In the genomic region with DNA sequence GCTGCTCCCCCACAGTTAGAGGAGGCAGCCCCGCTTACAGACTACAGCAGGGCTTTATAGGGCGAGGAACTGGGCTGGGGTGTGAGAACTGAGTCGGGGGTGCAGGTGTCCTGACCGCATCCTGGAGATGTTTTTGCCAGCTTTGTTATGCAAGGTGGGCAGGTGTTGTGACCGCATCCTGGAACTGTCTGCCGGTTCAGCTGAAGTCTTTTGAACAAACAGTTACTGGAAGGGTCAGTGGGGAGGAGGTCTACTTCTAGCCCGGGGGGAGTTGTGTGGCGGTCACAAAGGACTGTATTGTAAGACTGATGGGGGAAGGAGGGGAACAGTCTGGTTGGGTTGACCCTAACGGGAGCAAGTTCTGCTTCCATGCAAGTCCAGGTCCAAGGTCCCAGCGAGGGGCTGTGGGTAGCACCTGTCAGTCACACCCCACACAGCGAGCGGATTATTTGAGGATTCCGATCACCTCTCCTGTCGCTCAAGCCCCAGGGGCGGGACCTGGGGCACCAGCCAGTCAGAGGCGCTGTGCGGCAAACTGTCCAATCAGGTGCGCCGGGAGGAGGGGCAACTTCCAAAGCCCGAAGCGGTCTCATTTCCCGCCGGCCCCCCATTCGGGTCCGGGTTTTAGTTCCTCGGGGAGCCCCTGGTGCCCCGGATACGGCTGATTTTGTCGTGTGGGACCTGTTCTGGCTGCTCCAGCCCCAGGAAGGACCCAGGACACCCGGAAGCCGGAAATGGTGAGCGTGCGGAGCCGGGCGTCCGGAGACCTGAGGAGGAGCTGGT, we compare ENCODE assay signal across 1 cellular context.
TF ChIP-seq lines count a peak whose summit lies in the region.

Gene ZNF101 (plus strand): TSS at position 610 of the 783 bp plus-strand sequence. CDS start 125 bp downstream, at position 735.

TF ChIP-seq in HepG2, 621 proteins besides CTCF, POLR2A, EP300 and RAD21 (continued from another document and continues in another):
- no peak for TF ChIP-seq STAT6 (CRISPR knock-in tag; IDR thresholded peaks at IDR 0.05; ENCODE audit: borderline replicate concordance)
- TF ChIP-seq, protein P1, sequence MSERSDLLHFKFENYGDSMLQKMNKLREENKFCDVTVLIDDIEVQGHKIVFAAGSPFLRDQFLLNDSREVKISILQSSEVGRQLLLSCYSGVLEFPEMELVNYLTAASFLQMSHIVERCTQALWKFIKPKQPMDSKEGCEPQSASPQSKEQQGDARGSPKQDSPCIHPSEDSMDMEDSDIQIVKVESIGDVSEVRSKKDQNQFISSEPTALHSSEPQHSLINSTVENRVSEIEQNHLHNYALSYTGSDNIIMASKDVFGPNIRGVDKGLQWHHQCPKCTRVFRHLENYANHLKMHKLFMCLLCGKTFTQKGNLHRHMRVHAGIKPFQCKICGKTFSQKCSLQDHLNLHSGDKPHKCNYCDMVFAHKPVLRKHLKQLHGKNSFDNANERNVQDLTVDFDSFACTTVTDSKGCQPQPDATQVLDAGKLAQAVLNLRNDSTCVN (CRISPR knock-in tag; IDR thresholded peaks at IDR 0.05; ENCODE audit: borderline replicate concordance), result no peak
- no peak for TF ChIP-seq JDP2 (CRISPR knock-in tag; IDR thresholded peaks at IDR 0.05; ENCODE audit: borderline replicate concordance)
- no peak for TF ChIP-seq ZNF75D (CRISPR knock-in tag; IDR thresholded peaks at IDR 0.05; ENCODE audit: borderline replicate concordance)
- peak; percentile 62; the same call in 1 of the 2 replicates for TF ChIP-seq ISL2 (CRISPR knock-in tag; IDR thresholded peaks at IDR 0.05)
- TF ChIP-seq, protein P2, sequence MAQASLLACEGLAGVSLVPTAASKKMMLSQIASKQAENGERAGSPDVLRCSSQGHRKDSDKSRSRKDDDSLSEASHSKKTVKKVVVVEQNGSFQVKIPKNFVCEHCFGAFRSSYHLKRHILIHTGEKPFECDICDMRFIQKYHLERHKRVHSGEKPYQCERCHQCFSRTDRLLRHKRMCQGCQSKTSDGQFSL (CRISPR knock-in tag; IDR thresholded peaks at IDR 0.05), result peak; percentile 18; the same call in 1 of the 2 replicates
- TF ChIP-seq ZNF501 (CRISPR knock-in tag; IDR thresholded peaks at IDR 0.05), result peak; percentile 61
- TF ChIP-seq MYC (CRISPR knock-in tag; IDR thresholded peaks at IDR 0.05; ENCODE audit: borderline replicate concordance), result peak; percentile 47; the same call in 1 of the 2 replicates
- TF ChIP-seq ATF4 (CRISPR knock-in tag; IDR thresholded peaks at IDR 0.05), result no peak
- TF ChIP-seq KMT2B (CRISPR knock-in tag; IDR thresholded peaks at IDR 0.05), result no peak
- TF ChIP-seq U2AF1 (optimal IDR thresholded peaks at IDR 0.05; ENCODE audit: low read depth, low read length), result peak; percentile 64
- TF ChIP-seq MLLT10 (CRISPR knock-in tag; IDR thresholded peaks at IDR 0.05), result no peak
- TF ChIP-seq FOXK1 (CRISPR knock-in tag; IDR thresholded peaks at IDR 0.05; ENCODE audit: borderline replicate concordance, low read depth), result peak; percentile 63; the same call in 1 of the 2 replicates
- TF ChIP-seq ETV5 (CRISPR knock-in tag; IDR thresholded peaks at IDR 0.05; ENCODE audit: borderline replicate concordance), result peak; percentile 74
- TF ChIP-seq ZNF788 (CRISPR knock-in tag; IDR thresholded peaks at IDR 0.05; ENCODE audit: borderline replicate concordance), result 0 out of 2 replicates have a peak, but pooled peaks have one; percentile 21
- TF ChIP-seq SNAPC5 (CRISPR knock-in tag; IDR thresholded peaks at IDR 0.05; ENCODE audit: borderline replicate concordance), result no peak
- TF ChIP-seq, protein P3, sequence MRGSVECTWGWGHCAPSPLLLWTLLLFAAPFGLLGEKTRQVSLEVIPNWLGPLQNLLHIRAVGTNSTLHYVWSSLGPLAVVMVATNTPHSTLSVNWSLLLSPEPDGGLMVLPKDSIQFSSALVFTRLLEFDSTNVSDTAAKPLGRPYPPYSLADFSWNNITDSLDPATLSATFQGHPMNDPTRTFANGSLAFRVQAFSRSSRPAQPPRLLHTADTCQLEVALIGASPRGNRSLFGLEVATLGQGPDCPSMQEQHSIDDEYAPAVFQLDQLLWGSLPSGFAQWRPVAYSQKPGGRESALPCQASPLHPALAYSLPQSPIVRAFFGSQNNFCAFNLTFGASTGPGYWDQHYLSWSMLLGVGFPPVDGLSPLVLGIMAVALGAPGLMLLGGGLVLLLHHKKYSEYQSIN (CRISPR knock-in tag; IDR thresholded peaks at IDR 0.05; ENCODE audit: borderline replicate concordance), result no peak
- no peak for TF ChIP-seq ZNF607 (CRISPR knock-in tag; IDR thresholded peaks at IDR 0.05; ENCODE audit: borderline replicate concordance)
- peak; percentile 14; the same call in 1 of the 2 replicates for TF ChIP-seq ZNF350 (CRISPR knock-in tag; IDR thresholded peaks at IDR 0.05; ENCODE audit: borderline replicate concordance, low read depth)
- TF ChIP-seq, protein P4, sequence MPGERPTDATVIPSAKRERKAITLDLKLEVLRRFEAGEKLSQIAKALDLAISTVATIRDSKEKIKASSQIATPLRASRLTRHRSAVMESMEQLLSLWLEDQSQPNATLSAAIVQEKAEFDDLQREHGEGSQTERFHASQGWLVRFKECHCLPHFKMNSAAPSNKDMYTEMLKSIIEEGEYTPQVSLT (CRISPR knock-in tag; IDR thresholded peaks at IDR 0.05; ENCODE audit: borderline replicate concordance, low read depth), result no peak
- peak; percentile 49; the same call in 1 of the 2 replicates for TF ChIP-seq TARDBP (CRISPR knock-in tag; IDR thresholded peaks at IDR 0.05)
- TF ChIP-seq NCOA1 (CRISPR knock-in tag; IDR thresholded peaks at IDR 0.05), result no peak; the same call in 1 of the 2 replicates
- TF ChIP-seq, protein P5, sequence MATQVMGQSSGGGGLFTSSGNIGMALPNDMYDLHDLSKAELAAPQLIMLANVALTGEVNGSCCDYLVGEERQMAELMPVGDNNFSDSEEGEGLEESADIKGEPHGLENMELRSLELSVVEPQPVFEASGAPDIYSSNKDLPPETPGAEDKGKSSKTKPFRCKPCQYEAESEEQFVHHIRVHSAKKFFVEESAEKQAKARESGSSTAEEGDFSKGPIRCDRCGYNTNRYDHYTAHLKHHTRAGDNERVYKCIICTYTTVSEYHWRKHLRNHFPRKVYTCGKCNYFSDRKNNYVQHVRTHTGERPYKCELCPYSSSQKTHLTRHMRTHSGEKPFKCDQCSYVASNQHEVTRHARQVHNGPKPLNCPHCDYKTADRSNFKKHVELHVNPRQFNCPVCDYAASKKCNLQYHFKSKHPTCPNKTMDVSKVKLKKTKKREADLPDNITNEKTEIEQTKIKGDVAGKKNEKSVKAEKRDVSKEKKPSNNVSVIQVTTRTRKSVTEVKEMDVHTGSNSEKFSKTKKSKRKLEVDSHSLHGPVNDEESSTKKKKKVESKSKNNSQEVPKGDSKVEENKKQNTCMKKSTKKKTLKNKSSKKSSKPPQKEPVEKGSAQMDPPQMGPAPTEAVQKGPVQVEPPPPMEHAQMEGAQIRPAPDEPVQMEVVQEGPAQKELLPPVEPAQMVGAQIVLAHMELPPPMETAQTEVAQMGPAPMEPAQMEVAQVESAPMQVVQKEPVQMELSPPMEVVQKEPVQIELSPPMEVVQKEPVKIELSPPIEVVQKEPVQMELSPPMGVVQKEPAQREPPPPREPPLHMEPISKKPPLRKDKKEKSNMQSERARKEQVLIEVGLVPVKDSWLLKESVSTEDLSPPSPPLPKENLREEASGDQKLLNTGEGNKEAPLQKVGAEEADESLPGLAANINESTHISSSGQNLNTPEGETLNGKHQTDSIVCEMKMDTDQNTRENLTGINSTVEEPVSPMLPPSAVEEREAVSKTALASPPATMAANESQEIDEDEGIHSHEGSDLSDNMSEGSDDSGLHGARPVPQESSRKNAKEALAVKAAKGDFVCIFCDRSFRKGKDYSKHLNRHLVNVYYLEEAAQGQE (IDR thresholded peaks at IDR 0.05; ENCODE audit: borderline replicate concordance in 1 of 2, low read depth in 1 of 2, low read length in 2 of 2), result peak in 1 of 2 experiments; percentile 25; a peak in 1 of 4 replicates
- TF ChIP-seq ZNF773 (CRISPR knock-in tag; IDR thresholded peaks at IDR 0.05; ENCODE audit: borderline replicate concordance), result no peak
- TF ChIP-seq SALL1 (CRISPR knock-in tag; IDR thresholded peaks at IDR 0.05), result peak; percentile 71
- TF ChIP-seq ZMYM3 (CRISPR knock-in tag; IDR thresholded peaks at IDR 0.05), result no peak
- TF ChIP-seq, protein P6, sequence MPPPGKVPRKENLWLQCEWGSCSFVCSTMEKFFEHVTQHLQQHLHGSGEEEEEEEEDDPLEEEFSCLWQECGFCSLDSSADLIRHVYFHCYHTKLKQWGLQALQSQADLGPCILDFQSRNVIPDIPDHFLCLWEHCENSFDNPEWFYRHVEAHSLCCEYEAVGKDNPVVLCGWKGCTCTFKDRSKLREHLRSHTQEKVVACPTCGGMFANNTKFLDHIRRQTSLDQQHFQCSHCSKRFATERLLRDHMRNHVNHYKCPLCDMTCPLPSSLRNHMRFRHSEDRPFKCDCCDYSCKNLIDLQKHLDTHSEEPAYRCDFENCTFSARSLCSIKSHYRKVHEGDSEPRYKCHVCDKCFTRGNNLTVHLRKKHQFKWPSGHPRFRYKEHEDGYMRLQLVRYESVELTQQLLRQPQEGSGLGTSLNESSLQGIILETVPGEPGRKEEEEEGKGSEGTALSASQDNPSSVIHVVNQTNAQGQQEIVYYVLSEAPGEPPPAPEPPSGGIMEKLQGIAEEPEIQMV (CRISPR knock-in tag; IDR thresholded peaks at IDR 0.05; ENCODE audit: low read depth), result no peak
- TF ChIP-seq ESRRA (CRISPR knock-in tag; IDR thresholded peaks at IDR 0.05; ENCODE audit: low read depth), result peak; percentile 86
- peak; percentile 71 for TF ChIP-seq ASH2L (IDR thresholded peaks at IDR 0.05; ENCODE audit: insufficient read length, low read depth, low read length)
- no peak for TF ChIP-seq CENPT (CRISPR knock-in tag; IDR thresholded peaks at IDR 0.05; ENCODE audit: low read depth)
- TF ChIP-seq ZNF746 (CRISPR knock-in tag; IDR thresholded peaks at IDR 0.05), result peak; percentile 65; the same call in 1 of the 2 replicates
- TF ChIP-seq RARG (CRISPR knock-in tag; IDR thresholded peaks at IDR 0.05; ENCODE audit: low read depth), result no peak
- TF ChIP-seq ZNF549 (CRISPR knock-in tag; IDR thresholded peaks at IDR 0.05), result no peak
- TF ChIP-seq, protein P7, sequence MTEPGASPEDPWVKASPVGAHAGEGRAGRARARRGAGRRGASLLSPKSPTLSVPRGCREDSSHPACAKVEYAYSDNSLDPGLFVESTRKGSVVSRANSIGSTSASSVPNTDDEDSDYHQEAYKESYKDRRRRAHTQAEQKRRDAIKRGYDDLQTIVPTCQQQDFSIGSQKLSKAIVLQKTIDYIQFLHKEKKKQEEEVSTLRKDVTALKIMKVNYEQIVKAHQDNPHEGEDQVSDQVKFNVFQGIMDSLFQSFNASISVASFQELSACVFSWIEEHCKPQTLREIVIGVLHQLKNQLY (CRISPR knock-in tag; IDR thresholded peaks at IDR 0.05), result peak; percentile 41; the same call in 1 of the 2 replicates
- TF ChIP-seq TBP (CRISPR knock-in tag; IDR thresholded peaks at IDR 0.05), result no peak
- peak; percentile 77; the same call in 1 of the 2 replicates for TF ChIP-seq SOX5 (CRISPR knock-in tag; IDR thresholded peaks at IDR 0.05; ENCODE audit: borderline replicate concordance)
- peak; percentile 62 for TF ChIP-seq DR1 (CRISPR knock-in tag; IDR thresholded peaks at IDR 0.05)
- no peak for TF ChIP-seq CHD4 (IDR thresholded peaks at IDR 0.05; ENCODE audit: borderline replicate concordance, low read length)
- no peak for TF ChIP-seq SMARCC2 (IDR thresholded peaks at IDR 0.05)
- 0 out of 2 replicates have a peak, but pooled peaks have one; percentile 8 for TF ChIP-seq ZNF232 (CRISPR knock-in tag; IDR thresholded peaks at IDR 0.05; ENCODE audit: borderline replicate concordance)
- no peak for TF ChIP-seq KLF9 (CRISPR knock-in tag; IDR thresholded peaks at IDR 0.05; ENCODE audit: low read depth)
- TF ChIP-seq ZNF235 (CRISPR knock-in tag; IDR thresholded peaks at IDR 0.05; ENCODE audit: borderline replicate concordance), result peak; percentile 87; the same call in 1 of the 2 replicates
- TF ChIP-seq ZNF761 (CRISPR knock-in tag; conservative IDR thresholded peaks at IDR 0.05), result peak; percentile 83
- TF ChIP-seq GMEB1 (CRISPR knock-in tag; IDR thresholded peaks at IDR 0.05; ENCODE audit: borderline replicate concordance), result peak; percentile 58; the same call in 1 of the 2 replicates
